8 cellular contexts compared by ENCODE assay signal in genomic region chr2:195660265-195660890, GRCh38. TPM values are rescaled to one million over a fixed set of nuclear protein-coding genes. Genes with fewer than 3 reads are reported as not detected.
DNase-seq lines count a peak whose midpoint lies in the region; ATAC-seq and TF ChIP-seq lines count a peak whose summit lies in the region.

No MANE protein-coding gene starts in this region.

- peak; percentile 88 for TF ChIP-seq CTCF in left ventricle myocardium inferior (IDR thresholded peaks at IDR 0.05; ENCODE audit: borderline replicate concordance)

- no peak overlapping the region for H2AFZ ChIP-seq in Karpas-422 (ENCODE audit: low read length)

- H4K20me1 ChIP-seq in Karpas-422 (ENCODE audit: insufficient read depth, low read depth, low read length), result no peaks in the 10 kb centered on the region

- peak overlapping the region; percentile 99 for H3K9ac ChIP-seq in Karpas-422 (ENCODE audit: low read length)

- H3K4me3 ChIP-seq in Karpas-422 (ENCODE audit: low read length), result peak overlapping the region; percentile 80
- H3K4me3 ChIP-seq in left ventricle myocardium inferior, result peak overlapping the region; percentile 98
- no peak overlapping the region for H3K4me3 ChIP-seq in skeletal muscle cell (ENCODE audit: low read depth, low read length)

- peak overlapping the region; percentile 98 for H3K27ac ChIP-seq in Karpas-422 (ENCODE audit: low read length)
- no peak overlapping the region for H3K27ac ChIP-seq in left ventricle myocardium inferior (replicated peaks)

- no peaks in the 10 kb centered on the region for H3K27me3 ChIP-seq in Karpas-422 (ENCODE audit: low read length)
- H3K27me3 ChIP-seq in left ventricle myocardium inferior (ENCODE audit: low read depth), result no peaks in the 10 kb centered on the region

- no peaks in the 10 kb centered on the region for H3K9me2 ChIP-seq in Karpas-422 (replicated peaks; ENCODE audit: insufficient read depth, low read length)

- H3K9me3 Mint-ChIP-seq in activated naive CD4-positive, alpha-beta T cell treated with anti-CD3 and anti-CD28 coated beads, Interleukin-2, amount 50 U/mL, for 72 hours, result peaks cover 0 to 3% of the 10 kb centered on the region in 2 donors

- ATAC-seq in activated naive CD4-positive, alpha-beta T cell treated with anti-CD3 and anti-CD28 coated beads, Interleukin-2, amount 50 U/mL, for 72 hours, result peak in 1 of 2 donors; percentile 1
- ATAC-seq in GM18867 (IDR thresholded peaks at IDR 0.05; ENCODE audit: unreplicated experiment), result no peak
- ATAC-seq in HG03469 (IDR thresholded peaks at IDR 0.05; ENCODE audit: unreplicated experiment), result no peak

- peaks cover 15 to 37% of the 10 kb centered on the region in 2 donors for H3K36me3 Mint-ChIP-seq in activated naive CD4-positive, alpha-beta T cell treated with anti-CD3 and anti-CD28 coated beads, Interleukin-2, amount 50 U/mL, for 72 hours

- H3K4me1 ChIP-seq in Karpas-422 (ENCODE audit: low read length) (peaks cover 70% of the 10 kb centered on the region), left ventricle myocardium inferior (peaks cover 45% of the 10 kb centered on the region)

- H3K9me3 ChIP-seq in Karpas-422 (ENCODE audit: low read length), result no peaks in the 10 kb centered on the region
- H3K9me3 ChIP-seq in left ventricle myocardium inferior (replicated peaks), result no peaks in the 10 kb centered on the region

- peak overlapping the region; percentile 99 to 100 for H3K27ac Mint-ChIP-seq in activated naive CD4-positive, alpha-beta T cell treated with anti-CD3 and anti-CD28 coated beads, Interleukin-2, amount 50 U/mL, for 72 hours

- peaks cover 58% of the 10 kb centered on the region for H3K79me2 ChIP-seq in Karpas-422 (ENCODE audit: low read length)

- peak; percentile 61 for DNase-seq in Daoy (ENCODE audit: low read depth)
- peak; percentile 94 for DNase-seq in Karpas-422
- peak; percentile 52 for DNase-seq in SK-N-DZ (ENCODE audit: low spot score)
- peak in 1 of 2 donors; percentile 80 for DNase-seq in activated naive CD4-positive, alpha-beta T cell treated with anti-CD3 and anti-CD28 coated beads, Interleukin-2, amount 50 U/mL, for 72 hours (ENCODE audit: low spot score in 2 of 2)
- DNase-seq in left ventricle myocardium inferior, result peak; percentile 21
- DNase-seq in skeletal muscle cell (ENCODE audit: low read depth), result peak; percentile 38

- H3K36me3 ChIP-seq in Karpas-422 (ENCODE audit: insufficient read depth, low read length) (peaks cover 16% of the 10 kb centered on the region), left ventricle myocardium inferior (no peaks in the 10 kb centered on the region)

- intact Hi-C loops in left ventricle myocardium inferior (cut with micrococcal nuclease), result loop anchor here (5.0 to 10.0 kb wide), 2 partner anchors 83 to 404 kb away; partner anchors contain the start of gene DNAH7

- H3K4me2 ChIP-seq in Karpas-422 (ENCODE audit: low read depth, low read length, poor library complexity, severe bottlenecking), result peak overlapping the region; percentile 88

RNA-seq across cellular contexts. Expression of gene SLC39A10, which starts 3.4 kb away (rescaled TPM):
- 12.3 and 14.4 TPM in 2 replicates for total RNA-seq in Daoy (2014; rRNA removed; shearing (Covaris generic))
- 55.1 and 112 TPM in 2 replicates for total RNA-seq in Karpas-422 (2014; rRNA removed; shearing (Covaris generic); ENCODE audit: low replicate concordance)
- 47.8 and 67.3 TPM in 2 replicates for polyA plus RNA-seq in SK-N-DZ (2014; cell fraction: cytosol; rRNA removed)
- polyA plus RNA-seq in SK-N-DZ (2014; cell fraction: nucleus; rRNA removed), result 30.9 and 57.2 TPM in 2 replicates
- total RNA-seq in activated naive CD4-positive, alpha-beta T cell treated with anti-CD3 and anti-CD28 coated beads, Interleukin-2, amount 50 U/mL, for 72 hours, result 10 to 100 TPM; 52.3 to 53.3 TPM
- total RNA-seq in left ventricle myocardium inferior, result 8.6 TPM
